In the genomic region with DNA sequence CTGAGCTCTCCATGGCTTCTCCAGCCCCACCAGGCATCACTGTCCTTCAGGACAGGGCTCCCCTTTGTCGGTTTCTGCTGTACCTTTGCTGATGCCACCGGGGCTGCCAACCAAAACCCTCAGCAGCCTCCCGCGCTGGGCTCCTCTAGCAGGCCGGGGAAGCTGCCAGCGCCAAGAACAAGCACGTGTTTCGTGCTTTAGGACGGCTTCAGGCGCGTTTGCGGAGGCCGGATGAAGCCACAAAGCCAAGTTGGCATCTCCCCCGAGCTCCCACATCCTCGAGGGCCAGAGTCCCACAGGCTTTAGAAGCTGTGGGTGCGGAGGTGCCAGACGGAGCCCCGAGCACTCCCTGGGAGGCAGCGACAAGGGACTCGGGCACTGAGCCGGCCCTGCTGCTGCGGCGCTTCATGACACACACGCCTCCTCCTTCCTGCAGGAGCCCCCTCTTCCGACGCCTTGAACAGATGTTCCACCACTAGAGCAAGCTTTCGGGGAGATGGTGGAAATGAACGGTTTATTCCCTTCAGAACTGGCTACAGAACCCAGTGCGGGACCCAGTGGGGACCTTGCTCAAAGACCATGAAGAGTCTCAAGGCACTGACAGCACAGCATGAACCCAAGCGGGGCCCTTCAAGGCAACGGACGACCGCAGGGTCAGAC, we compare ENCODE assay signal across 11 cellular contexts. TPM values are rescaled to one million over a fixed set of nuclear protein-coding genes. Genes with fewer than 3 reads are reported as not detected.
DNase-seq lines count a peak whose midpoint lies in the region; ATAC-seq and TF ChIP-seq lines count a peak whose summit lies in the region.
"Had no signal": no experiment of that assay in that cellular context is flagged by ENCODE, and none has a peak within 500 bp of the region (broad histone marks: within the 10 kb centered on the region; RNA-seq: fewer than 3 reads in every experiment).

No MANE protein-coding gene starts in this region.

- H3K14ac ChIP-seq in neuronal stem cell (ENCODE audit: low read length): no peak overlapping the region

- no peaks in the 10 kb centered on the region for H3K36me3 ChIP-seq in neuronal stem cell (replicated peaks in 1 of 2; ENCODE audit: control insufficient read depth in 2 of 2, insufficient read depth in 2 of 2, low read length in 2 of 2)

- H2AK5ac ChIP-seq in neuronal stem cell (ENCODE audit: low read depth, low read length): peak overlapping the region; percentile 27

- peak overlapping the region; percentile 46 for H2BK5ac ChIP-seq in neuronal stem cell (ENCODE audit: low read length)

- WGBS in neuronal stem cell (ENCODE audit: extremely low coverage in 2 of 2, insufficient read length in 2 of 2, insufficient replicate concordance in 1 of 2), 2 donors: no CpG with 5 or more reads among the region's 33 CpGs

- H4K91ac ChIP-seq in neuronal stem cell (ENCODE audit: low read depth, low read length, poor library complexity): peak overlapping the region; percentile 60

- 0 out of 2 replicates have a peak, but pooled peaks cover 4% of the 10 kb centered on the region for H3K9me3 Mint-ChIP-seq in WTC11
- H3K9me3 Mint-ChIP-seq in activated naive CD8-positive, alpha-beta T cell treated with anti-CD3 and anti-CD28 coated beads, Interleukin-2, amount 10 ng/mL, durations not matched to agents 7 days and 5 days: no peaks in the 10 kb centered on the region

- no peaks in the 10 kb centered on the region for H3K36me3 Mint-ChIP-seq in WTC11
- peaks cover 1% of the 10 kb centered on the region for H3K36me3 Mint-ChIP-seq in activated naive CD8-positive, alpha-beta T cell treated with anti-CD3 and anti-CD28 coated beads, Interleukin-2, amount 10 ng/mL, durations not matched to agents 7 days and 5 days

- peaks cover 4% of the 10 kb centered on the region; the same call in 1 of the 2 replicates for H3K4me1 Mint-ChIP-seq in WTC11
- H3K4me1 Mint-ChIP-seq in activated naive CD8-positive, alpha-beta T cell treated with anti-CD3 and anti-CD28 coated beads, Interleukin-2, amount 10 ng/mL, durations not matched to agents 7 days and 5 days: peaks cover 24% of the 10 kb centered on the region

- no peak overlapping the region for H3K4me2 ChIP-seq in neuronal stem cell (ENCODE audit: insufficient read depth, low read length, poor library complexity, severe bottlenecking)

- H2BK15ac ChIP-seq in neuronal stem cell (ENCODE audit: low read length): peak overlapping the region; percentile 40

- H3K79me1 ChIP-seq in neuronal stem cell (ENCODE audit: low read depth, low read length): no peaks in the 10 kb centered on the region

- in situ Hi-C loops in KBM-7 (cut with MboI; ENCODE audit: low pct_unique_long_range_greater_than_20kb, low sequenced_read_pairs): no loop called here

- peak overlapping the region; percentile 34 for H2BK12ac ChIP-seq in neuronal stem cell (ENCODE audit: low read length)

- H3K18ac ChIP-seq in neuronal stem cell (ENCODE audit: low read length): peak overlapping the region; percentile 96

- no peak overlapping the region for H3K27ac ChIP-seq in neuronal stem cell (replicated peaks; ENCODE audit: low read length)
- H3K27ac ChIP-seq: SJSA1 had no signal

- H3K27me3 Mint-ChIP-seq in WTC11 (ENCODE audit: low read depth): no peaks in the 10 kb centered on the region
- H3K27me3 Mint-ChIP-seq in activated naive CD8-positive, alpha-beta T cell treated with anti-CD3 and anti-CD28 coated beads, Interleukin-2, amount 10 ng/mL, durations not matched to agents 7 days and 5 days: peaks cover 13% of the 10 kb centered on the region

- H3K4ac ChIP-seq in neuronal stem cell (ENCODE audit: low read length): no peak overlapping the region

- TF ChIP-seq CTCF in WTC11 (IDR thresholded peaks at IDR 0.05): no peak

- H3K4me1 ChIP-seq in neuronal stem cell (ENCODE audit: control insufficient read depth in 2 of 2, insufficient read depth in 1 of 2, low read depth in 1 of 2, low read length in 2 of 2): peaks cover 5 to 14% of the 10 kb centered on the region in 2 donors
- H3K4me1 ChIP-seq: SJSA1 had no signal

- H2AFZ ChIP-seq in neuronal stem cell (ENCODE audit: low read length): no peak overlapping the region

- H3K4me3 Mint-ChIP-seq in WTC11: no peak overlapping the region
- peak overlapping the region; percentile 46 for H3K4me3 Mint-ChIP-seq in activated naive CD8-positive, alpha-beta T cell treated with anti-CD3 and anti-CD28 coated beads, Interleukin-2, amount 10 ng/mL, durations not matched to agents 7 days and 5 days

- no peak overlapping the region for H3K4me3 ChIP-seq in neuronal stem cell (ENCODE audit: low read length in 2 of 2)
- H3K4me3 ChIP-seq: lung, SJSA1 had no signal

- POLR2A ChIA-PET in WTC11 (lab: Charles Lee): no interaction called here
- POLR2A ChIA-PET in activated naive CD8-positive, alpha-beta T cell treated with anti-CD3 and anti-CD28 coated beads, Interleukin-2, amount 10 ng/mL, durations not matched to agents 7 days and 5 days (lab: Charles Lee): interaction anchor here (0.6 to 4.9 kb wide), 8 partner anchors 15 to 111 kb away, joined by 3 to 38 read pairs (median 3); no protein-coding TSS in a partner anchor

- DNase-seq in Ammon's horn (ENCODE audit: low spot score) (peak; percentile 54), WTC11 (ENCODE audit: low spot score) (peak; percentile 6), neuronal stem cell (ENCODE audit: low spot score) (no peak), H4 (ENCODE audit: low spot score) (no peak), KBM-7 (no peak)
- DNase-seq in activated naive CD8-positive, alpha-beta T cell treated with anti-CD3 and anti-CD28 coated beads, Interleukin-2, amount 10 ng/mL, durations not matched to agents 7 days and 5 days: peak; percentile 53
- DNase-seq: AML-193 had no signal

- no peak for ATAC-seq in WTC11
- ATAC-seq in activated naive CD8-positive, alpha-beta T cell treated with anti-CD3 and anti-CD28 coated beads, Interleukin-2, amount 10 ng/mL, durations not matched to agents 7 days and 5 days (ENCODE audit: low read depth): peak; percentile 38
- ATAC-seq in GM18498 (IDR thresholded peaks at IDR 0.05; ENCODE audit: unreplicated experiment): no peak
- ATAC-seq in GM18520 (IDR thresholded peaks at IDR 0.05; ENCODE audit: unreplicated experiment): no peak

- H3K9ac ChIP-seq in neuronal stem cell (ENCODE audit: low read depth, low read length, poor library complexity): no peak overlapping the region

- 0 out of 2 replicates have a peak overlapping the region, but pooled peaks have one; percentile 23 for H3K27ac Mint-ChIP-seq in WTC11
- H3K27ac Mint-ChIP-seq in activated naive CD8-positive, alpha-beta T cell treated with anti-CD3 and anti-CD28 coated beads, Interleukin-2, amount 10 ng/mL, durations not matched to agents 7 days and 5 days: peak overlapping the region; percentile 59

- peak overlapping the region; percentile 86 for H3K23ac ChIP-seq in neuronal stem cell (ENCODE audit: low read depth, low read length, poor library complexity)

- H4K8ac ChIP-seq in neuronal stem cell (ENCODE audit: low read depth, low read length): no peak overlapping the region

- H2BK120ac ChIP-seq in neuronal stem cell (ENCODE audit: low read depth, low read length): no peak overlapping the region

- H3K9me3 ChIP-seq in neuronal stem cell (replicated peaks in 1 of 2; ENCODE audit: control insufficient read depth in 2 of 2, insufficient read depth in 1 of 2, low read depth in 1 of 2, low read length in 2 of 2): no peaks in the 10 kb centered on the region
- H3K9me3 ChIP-seq: SJSA1 had no signal

- CTCF ChIA-PET in WTC11 (lab: Charles Lee): interaction anchor here (1.5 to 2.7 kb wide), 4 partner anchors 10 to 81 kb away, joined by 3 to 13 read pairs (median 4); no protein-coding TSS in a partner anchor

- H3K27me3 ChIP-seq in neuronal stem cell (ENCODE audit: control insufficient read depth in 3 of 3, insufficient read depth in 3 of 3, low read depth in 1 of 3, low read length in 3 of 3): no peaks in the 10 kb centered on the region
- H3K27me3 ChIP-seq: SJSA1 had no signal

TF ChIP-seq in WTC11, 78 proteins besides CTCF, POLR2A, EP300 and RAD21:
- TF ChIP-seq ELF4 (CRISPR knock-in tag; IDR thresholded peaks at IDR 0.05; ENCODE audit: low read depth) (no peak), ZNF423 (CRISPR knock-in tag; IDR thresholded peaks at IDR 0.05) (no peak), SMAD4 (CRISPR knock-in tag; IDR thresholded peaks at IDR 0.05) (no peak), CREB1 (CRISPR knock-in tag; IDR thresholded peaks at IDR 0.05) (no peak), CBFB (CRISPR knock-in tag; IDR thresholded peaks at IDR 0.05; ENCODE audit: low read depth) (no peak)
- TF ChIP-seq, protein P1, sequence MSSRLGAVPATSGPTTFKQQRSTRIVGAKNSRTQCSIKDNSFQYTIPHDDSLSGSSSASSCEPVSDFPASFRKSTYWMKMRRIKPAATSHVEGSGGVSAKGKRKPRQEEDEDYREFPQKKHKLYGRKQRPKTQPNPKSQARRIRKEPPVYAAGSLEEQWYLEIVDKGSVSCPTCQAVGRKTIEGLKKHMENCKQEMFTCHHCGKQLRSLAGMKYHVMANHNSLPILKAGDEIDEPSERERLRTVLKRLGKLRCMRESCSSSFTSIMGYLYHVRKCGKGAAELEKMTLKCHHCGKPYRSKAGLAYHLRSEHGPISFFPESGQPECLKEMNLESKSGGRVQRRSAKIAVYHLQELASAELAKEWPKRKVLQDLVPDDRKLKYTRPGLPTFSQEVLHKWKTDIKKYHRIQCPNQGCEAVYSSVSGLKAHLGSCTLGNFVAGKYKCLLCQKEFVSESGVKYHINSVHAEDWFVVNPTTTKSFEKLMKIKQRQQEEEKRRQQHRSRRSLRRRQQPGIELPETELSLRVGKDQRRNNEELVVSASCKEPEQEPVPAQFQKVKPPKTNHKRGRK (CRISPR knock-in tag; IDR thresholded peaks at IDR 0.05; ENCODE audit: borderline replicate concordance): no peak

RNA-seq across cellular contexts. Expression of a gene that starts 36.7 kb away (rescaled TPM):
- total RNA-seq in WTC11 (2021): 8.5 to 15.2 TPM (median 13.7 TPM) in 3 replicates
- total RNA-seq in activated naive CD8-positive, alpha-beta T cell treated with anti-CD3 and anti-CD28 coated beads, Interleukin-2, amount 10 ng/mL, durations not matched to agents 7 days and 5 days: 1 to 10 TPM; 1.6 to 2.3 TPM
- polyA plus RNA-seq in neuronal stem cell (2013, experiment 1 of 2): 3.8 TPM
- polyA plus RNA-seq in neuronal stem cell (2013, experiment 2 of 2): 3.7 TPM
- 0.06 and 0.49 TPM in 2 replicates for total RNA-seq in H4 (2014; rRNA removed; shearing (Covaris generic))

Comparison
In these comparisons a context has a peak if more than half of its experiments do, and no peak if none do; other contexts are left out.
1. DNase-seq: peak in Ammon's horn (single experiment), WTC11 (single experiment) and activated naive CD8-positive, alpha-beta T cell treated with anti-CD3 and anti-CD28 coated beads, Interleukin-2, amount 10 ng/mL, durations not matched to agents 7 days and 5 days (single experiment); none in neuronal stem cell (single experiment), H4 (single experiment) and KBM-7 (single experiment).